1 cellular context compared by ENCODE assay signal in genomic region chr3:129316121-129317013, GRCh38.
TF ChIP-seq lines count a peak whose summit lies in the region.

No MANE protein-coding gene starts in this region.

TF ChIP-seq in K562, 482 proteins besides CTCF, POLR2A, EP300 and RAD21 (continued from another document and continues in another):
- TF ChIP-seq GTF2B (IDR thresholded peaks at IDR 0.05; ENCODE audit: extremely low read depth, insufficient read length) (peak; percentile 70), EWSR1 (IDR thresholded peaks at IDR 0.05; ENCODE audit: borderline replicate concordance, low read depth, partially characterized antibody) (no peak), SIN3A (IDR thresholded peaks at IDR 0.05; ENCODE audit: borderline replicate concordance in 2 of 2, control insufficient read depth in 1 of 2, low read depth in 2 of 2, low read length in 2 of 2) (peak; percentile 65 to 70; a peak in 1 of 4 replicates), NONO (IDR thresholded peaks at IDR 0.05; ENCODE audit: low read depth in 2 of 2, low read length in 1 of 2) (peak in 1 of 2 experiments; percentile 96; a peak in 2 of 4 replicates), ZKSCAN1 (IDR thresholded peaks at IDR 0.05; ENCODE audit: low read depth, low read length) (0 out of 2 replicates have a peak, but pooled peaks have one; percentile 60), IRF1 (CRISPR knock-in tag; IDR thresholded peaks at IDR 0.05; ENCODE audit: borderline replicate concordance) (no peak), CHAMP1 (IDR thresholded peaks at IDR 0.05) (no peak), BCLAF1 (IDR thresholded peaks at IDR 0.05; ENCODE audit: borderline replicate concordance in 1 of 2, control insufficient read depth in 1 of 2, low read depth in 2 of 2, low read length in 1 of 2) (0 out of 4 replicates have a peak, but pooled peaks of 1 of the 2 experiments have one; percentile 41), ILF3 (IDR thresholded peaks at IDR 0.05; ENCODE audit: borderline replicate concordance) (peak; percentile 76; the same call in 1 of the 2 replicates), ATF7 (IDR thresholded peaks at IDR 0.05) (0 out of 2 replicates have a peak, but pooled peaks have one; percentile 16), ZNF133 (CRISPR knock-in tag; IDR thresholded peaks at IDR 0.05) (no peak), E2F6 (IDR thresholded peaks at IDR 0.05; ENCODE audit: borderline replicate concordance in 1 of 2, extremely low read depth in 1 of 2, insufficient read depth in 1 of 2, insufficient read length in 1 of 2, low read depth in 1 of 2, low read length in 1 of 2, poor library complexity in 1 of 2, severe bottlenecking in 1 of 2) (peak in 1 of 2 experiments; percentile 20), BCOR (IDR thresholded peaks at IDR 0.05) (peak; percentile 15; the same call in 1 of the 2 replicates), NCOR1 (IDR thresholded peaks at IDR 0.05) (peak; percentile 51; the same call in 1 of the 2 replicates), RAD51 (IDR thresholded peaks at IDR 0.05; ENCODE audit: borderline replicate concordance, low read depth) (0 out of 2 replicates have a peak, but pooled peaks have one; percentile 15), CBX8 (IDR thresholded peaks at IDR 0.05; ENCODE audit: borderline replicate concordance, extremely low read depth, low read depth, low read length, poor library complexity, severe bottlenecking) (no peak), FOXK1 (CRISPR knock-in tag; IDR thresholded peaks at IDR 0.05; ENCODE audit: borderline replicate concordance) (peak; percentile 99), ZNF318 (IDR thresholded peaks at IDR 0.05; ENCODE audit: borderline replicate concordance in 1 of 2, low read depth in 1 of 2) (no peak), POLR2G (IDR thresholded peaks at IDR 0.05; ENCODE audit: low read depth, low read length) (peak; percentile 99), GTF2F1 (IDR thresholded peaks at IDR 0.05; ENCODE audit: low read depth, low read length) (peak; percentile 95), MNT (conservative IDR thresholded peaks at IDR 0.05) (peak; percentile 81 to 93), BMI1 (IDR thresholded peaks at IDR 0.05; ENCODE audit: low read length) (no peak), NFRKB (IDR thresholded peaks at IDR 0.05; ENCODE audit: low read depth) (no peak; the same call in 1 of the 2 replicates), C11orf30 (IDR thresholded peaks at IDR 0.05; ENCODE audit: low read depth) (0 out of 2 replicates have a peak, but pooled peaks have one; percentile 28), FOSL1 (tag; conservative IDR thresholded peaks at IDR 0.05) (0 out of 2 replicates have a peak, but pooled peaks have one; percentile 16), RCOR1 (IDR thresholded peaks at IDR 0.05; ENCODE audit: borderline replicate concordance in 1 of 2, low read depth in 2 of 2, low read length in 2 of 2) (0 out of 4 replicates have a peak, but pooled peaks of 1 of the 2 experiments have one; percentile 4), CREM (IDR thresholded peaks at IDR 0.05; ENCODE audit: low read depth) (0 out of 2 replicates have a peak, but pooled peaks have one; percentile 19), ADNP (tag; IDR thresholded peaks at IDR 0.05) (no peak), L3MBTL2 (IDR thresholded peaks at IDR 0.05) (peak; percentile 25; the same call in 1 of the 2 replicates), POLR2AphosphoS5 (IDR thresholded peaks at IDR 0.05; ENCODE audit: control insufficient read depth, insufficient read depth, low read depth, low read length) (peak; percentile 97), TEAD2 (tag; IDR thresholded peaks at IDR 0.05) (no peak), HMGN3 (IDR thresholded peaks at IDR 0.05; ENCODE audit: borderline replicate concordance, extremely low read depth, insufficient read length, low read depth, low read length) (no peak), PHF8 (IDR thresholded peaks at IDR 0.05; ENCODE audit: borderline replicate concordance, low read length) (peak; percentile 63; the same call in 1 of the 2 replicates), ZNF445 (CRISPR knock-in tag; IDR thresholded peaks at IDR 0.05; ENCODE audit: low read depth) (no peak), THAP12 (CRISPR knock-in tag; IDR thresholded peaks at IDR 0.05) (peak; percentile 87; the same call in 1 of the 2 replicates), GABPA (tag; conservative IDR thresholded peaks at IDR 0.05; ENCODE audit: low read depth) (no peak), MXI1 (IDR thresholded peaks at IDR 0.05; ENCODE audit: low read depth, low read length) (peak; percentile 55; the same call in 1 of the 2 replicates)
